ENCODE assay signal across 16 cellular contexts in genomic region chr20:13858496-13859270, GRCh38.
"Had no signal": no experiment of that assay in that cellular context is flagged by ENCODE, and none has a peak within 500 bp of the region (broad histone marks: within the 10 kb centered on the region; RNA-seq: fewer than 3 reads in every experiment).

No MANE protein-coding gene starts in this region.

- H3K27me3 ChIP-seq: neutrophil, upper lobe of left lung had no signal

- H3K36me3 Mint-ChIP-seq: activated naive CD4-positive, alpha-beta T cell treated with anti-CD3 and anti-CD28 coated beads, Interleukin-2, amount 10 ng/mL, durations not matched to agents 7 days and 5 days had no signal

- H3K4me3 ChIP-seq: coronary artery, lower lobe of right lung, upper lobe of left lung had no signal

- H3K4me3 Mint-ChIP-seq: activated CD4-positive, alpha-beta T cell treated with anti-CD3 and anti-CD28 coated beads, Interleukin-2, amount 10 ng/mL, durations not matched to agents 7 days and 5 days; activated naive CD4-positive, alpha-beta T cell treated with anti-CD3 and anti-CD28 coated beads, Interleukin-2, amount 10 ng/mL, durations not matched to agents 7 days and 5 days; naive thymus-derived CD4-positive, alpha-beta T cell had no signal

- H3K9me3 ChIP-seq: lower lobe of right lung, neutrophil, upper lobe of left lung had no signal

- H3K27ac ChIP-seq: coronary artery, lower lobe of right lung, neutrophil, upper lobe of left lung had no signal

- ATAC-seq: lower lobe of right lung; naive thymus-derived CD4-positive, alpha-beta T cell; sciatic nerve had no signal

- DNase-seq: activated CD4-positive, alpha-beta T cell treated with anti-CD3 and anti-CD28 coated beads, Interleukin-2, amount 10 ng/mL, durations not matched to agents 7 days and 5 days; activated CD4-positive, CD25-positive, alpha-beta regulatory T cell; activated naive CD4-positive, alpha-beta T cell treated with anti-CD3 and anti-CD28 coated beads, Interleukin-2, amount 10 ng/mL, durations not matched to agents 7 days and 5 days; activated T-cell treated with anti-CD3 and anti-CD28 coated beads for 4 hours; effector CD4-positive, alpha-beta T cell; lower lobe of right lung; naive thymus-derived CD4-positive, alpha-beta T cell; stimulated activated CD4-positive, alpha-beta T cell treated with anti-CD3 and anti-CD28 coated beads, Interleukin-2, amount 100 ng/mL, for 24 hours; stimulated activated naive CD4-positive, alpha-beta T cell; upper lobe of left lung had no signal

- H3K4me1 Mint-ChIP-seq: activated CD4-positive, alpha-beta T cell treated with anti-CD3 and anti-CD28 coated beads, Interleukin-2, amount 10 ng/mL, durations not matched to agents 7 days and 5 days; activated naive CD4-positive, alpha-beta T cell treated with anti-CD3 and anti-CD28 coated beads, Interleukin-2, amount 10 ng/mL, durations not matched to agents 7 days and 5 days had no signal

- H3K36me3 ChIP-seq: lower lobe of right lung, neutrophil, upper lobe of left lung had no signal

- H3K4me1 ChIP-seq: lower lobe of right lung had no signal

- H3K27ac Mint-ChIP-seq: activated CD4-positive, alpha-beta T cell treated with anti-CD3 and anti-CD28 coated beads, Interleukin-2, amount 10 ng/mL, durations not matched to agents 7 days and 5 days; activated naive CD4-positive, alpha-beta T cell treated with anti-CD3 and anti-CD28 coated beads, Interleukin-2, amount 10 ng/mL, durations not matched to agents 7 days and 5 days; activated T-helper 2 cell treated with anti-CD3 and anti-CD28 coated beads, Interferon-gamma antibody, Interleukin-2, Interleukin-4, amounts not matched to agents 10 μg/mL and 5 μg/mL and 100 μg/mL, durations not matched to agents 14 hours and 24 hours and 36 hours; naive thymus-derived CD4-positive, alpha-beta T cell; progenitor cell of endocrine pancreas had no signal

- FAIRE-seq: endothelial cell of umbilical vein had no signal
